Comparison of ENCODE assay signal across 23 cellular contexts in the genomic region with DNA sequence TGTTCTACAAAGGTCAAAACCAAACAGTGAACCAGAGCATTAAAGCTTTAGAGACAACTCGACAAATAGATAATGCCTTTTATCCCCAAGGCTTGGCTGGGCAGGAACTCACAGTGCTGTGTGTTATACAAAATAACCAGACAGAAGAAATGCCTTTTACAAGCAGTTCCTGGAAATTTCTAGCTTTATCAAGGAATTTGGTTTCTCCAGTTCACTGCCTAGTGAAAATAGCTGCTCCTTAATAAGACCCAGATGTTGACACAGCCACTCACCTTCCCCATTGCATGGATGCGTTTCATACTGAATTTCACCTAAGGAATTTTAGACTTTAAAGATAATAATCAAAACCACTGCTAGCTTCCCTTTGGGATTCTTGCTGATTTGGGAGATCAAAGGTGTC.
A peak's percentile ranks its signal among the peaks of the same experiment; 100 is the strongest.
DNase-seq lines count a peak whose midpoint lies in the region; ATAC-seq and TF ChIP-seq lines count a peak whose summit lies in the region.
"Had no signal": no experiment of that assay in that cellular context is flagged by ENCODE, and none has a peak within 500 bp of the region (broad histone marks: within the 10 kb centered on the region; RNA-seq: fewer than 3 reads in every experiment).

No MANE protein-coding gene starts in this region.

- H3K79me2 ChIP-seq in parathyroid adenoma, result no peaks in the 10 kb centered on the region

- H3K9ac ChIP-seq in parathyroid adenoma, result no peak overlapping the region

- H3K9me3 ChIP-seq in parathyroid adenoma (ENCODE audit: control insufficient read depth, low read length), result no peaks in the 10 kb centered on the region
- H3K9me3 ChIP-seq: gastroesophageal sphincter, left lung had no signal

- H3K36me3 ChIP-seq in parathyroid adenoma (ENCODE audit: control insufficient read depth, insufficient read depth, low read length), result no peaks in the 10 kb centered on the region
- H3K36me3 ChIP-seq: gastroesophageal sphincter, left lung had no signal

- peak overlapping the region; percentile 25 for H2AFZ ChIP-seq in parathyroid adenoma

- no peaks in the 10 kb centered on the region for H3K27me3 ChIP-seq in parathyroid adenoma (ENCODE audit: control insufficient read depth, insufficient read depth, low read length)
- H3K27me3 ChIP-seq: gastroesophageal sphincter, left lung had no signal

- peak overlapping the region; percentile 48 for H3K4me2 ChIP-seq in parathyroid adenoma (ENCODE audit: low read length)

- H3K4me3 ChIP-seq in fibroblast of villous mesenchyme (ENCODE audit: low read depth, low read length) (no peak overlapping the region), parathyroid adenoma (ENCODE audit: low read depth, low read length) (peak overlapping the region; percentile 25)
- H3K4me3 ChIP-seq: coronary artery, gastroesophageal sphincter, left lung had no signal

- TF ChIP-seq CTCF in fibroblast of villous mesenchyme (IDR thresholded peaks at IDR 0.05; ENCODE audit: insufficient read depth, low read depth, low read length), result no peak
- peak; percentile 4 for TF ChIP-seq CTCF in parathyroid adenoma (IDR thresholded peaks at IDR 0.05)

- peak overlapping the region; percentile 70 for H3K27ac ChIP-seq in parathyroid adenoma
- H3K27ac ChIP-seq: coronary artery, gastroesophageal sphincter, HL-60, left lung had no signal

- DNase-seq in Daoy (ENCODE audit: low read depth) (peak; percentile 18), SW480 (ENCODE audit: low spot score) (peak; percentile 31), fibroblast of villous mesenchyme (ENCODE audit: low read depth) (peak; percentile 70), A172 (ENCODE audit: low spot score) (no peak)
- no peak for DNase-seq in central memory CD4-positive, alpha-beta T cell
- DNase-seq: activated B cell treated with CpG ODN at 0.5 μM for 24 hours; activated CD4-positive, alpha-beta memory T cell treated with anti-CD3 and anti-CD28 coated beads, Interleukin-2, amount 10 ng/mL, durations not matched to agents 7 days and 5 days; activated naive CD4-positive, alpha-beta T cell treated with anti-CD3 and anti-CD28 coated beads, Interleukin-2, amount 10 ng/mL, durations not matched to agents 7 days and 5 days; activated T-cell treated with anti-CD3 and anti-CD28 coated beads, Interleukin-2, amount 50 U/mL, for 24 hours; COR-L47; HCEC 1CT; left lung; MM.1S; NCI-H146; NCI-H774; OCI-M1; SIG-M5 had no signal

- no peak for ATAC-seq in GM21367 (IDR thresholded peaks at IDR 0.05; ENCODE audit: unreplicated experiment)
- no peak for ATAC-seq in GM19328 (IDR thresholded peaks at IDR 0.05; ENCODE audit: unreplicated experiment)
- ATAC-seq: gastroesophageal sphincter, left lung had no signal

- H3K4me1 ChIP-seq in parathyroid adenoma, result peaks cover 30% of the 10 kb centered on the region
- H3K4me1 ChIP-seq: gastroesophageal sphincter, left lung had no signal

Comparison
In these comparisons a context has a peak if more than half of its experiments do, and no peak if none do; other contexts are left out.
1. DNase-seq: peak in Daoy (single experiment), SW480 (single experiment) and fibroblast of villous mesenchyme (single experiment); none in central memory CD4-positive, alpha-beta T cell (single experiment) and A172 (single experiment).